Comparison of ENCODE assay signal across 1 cellular context in the genomic region with DNA sequence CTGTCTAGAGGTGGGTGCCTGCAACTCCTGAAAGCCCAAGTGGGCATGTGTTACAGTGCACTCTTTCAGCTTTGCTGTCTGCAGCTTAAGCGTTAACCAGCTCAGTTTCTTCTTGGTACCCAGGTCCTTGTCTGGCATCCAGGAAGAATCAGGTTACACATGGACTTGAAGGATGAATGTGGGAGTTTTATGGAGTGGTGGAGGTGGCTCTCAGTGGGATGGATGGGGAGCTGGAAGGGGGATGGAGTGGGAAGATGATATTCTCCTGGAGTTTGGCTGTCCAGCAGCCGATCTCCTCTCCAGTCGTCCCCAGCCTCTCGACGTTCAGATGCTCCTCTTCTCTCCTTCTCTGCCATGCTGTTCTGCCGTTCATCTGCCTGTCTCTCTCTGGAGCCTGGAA.
TF ChIP-seq lines count a peak whose summit lies in the region.

No MANE protein-coding gene starts in this region.

TF ChIP-seq in HEK293, 187 proteins besides CTCF, POLR2A, EP300 and RAD21:
- no peak for TF ChIP-seq ZNF274 (IDR thresholded peaks at IDR 0.05; ENCODE audit: low read length)
- no peak for TF ChIP-seq ZNF274 (tag by site-specific recombination; IDR thresholded peaks at IDR 0.05; ENCODE audit: borderline replicate concordance)
- TF ChIP-seq YY2 (tag by site-specific recombination; IDR thresholded peaks at IDR 0.05), result no peak
- no peak for TF ChIP-seq ZNF777 (tag by site-specific recombination; IDR thresholded peaks at IDR 0.05; ENCODE audit: borderline replicate concordance)
- TF ChIP-seq ZNF248 (tag by site-specific recombination; IDR thresholded peaks at IDR 0.05), result no peak
- no peak for TF ChIP-seq ZNF571 (tag by site-specific recombination; IDR thresholded peaks at IDR 0.05)
- TF ChIP-seq ZNF510 (tag by site-specific recombination; IDR thresholded peaks at IDR 0.05; ENCODE audit: insufficient replicate concordance), result no peak
- no peak for TF ChIP-seq ZEB2 (tag by site-specific recombination; IDR thresholded peaks at IDR 0.05)
- TF ChIP-seq ZNF768 (tag by site-specific recombination; IDR thresholded peaks at IDR 0.05), result no peak
- peak; percentile 89 for TF ChIP-seq EGR2 (tag by site-specific recombination; IDR thresholded peaks at IDR 0.05; ENCODE audit: low read depth)
- TF ChIP-seq ZNF621 (tag by site-specific recombination; IDR thresholded peaks at IDR 0.05), result no peak
- TF ChIP-seq ZNF37A (tag by site-specific recombination; IDR thresholded peaks at IDR 0.05), result no peak
- TF ChIP-seq ZBTB8A (tag by site-specific recombination; IDR thresholded peaks at IDR 0.05), result no peak
- TF ChIP-seq ZFHX2 (tag by site-specific recombination; conservative IDR thresholded peaks at IDR 0.05), result peak; percentile 92
- no peak for TF ChIP-seq ZNF391 (tag by site-specific recombination; IDR thresholded peaks at IDR 0.05; ENCODE audit: borderline replicate concordance, low read depth)
- TF ChIP-seq, protein P1, sequence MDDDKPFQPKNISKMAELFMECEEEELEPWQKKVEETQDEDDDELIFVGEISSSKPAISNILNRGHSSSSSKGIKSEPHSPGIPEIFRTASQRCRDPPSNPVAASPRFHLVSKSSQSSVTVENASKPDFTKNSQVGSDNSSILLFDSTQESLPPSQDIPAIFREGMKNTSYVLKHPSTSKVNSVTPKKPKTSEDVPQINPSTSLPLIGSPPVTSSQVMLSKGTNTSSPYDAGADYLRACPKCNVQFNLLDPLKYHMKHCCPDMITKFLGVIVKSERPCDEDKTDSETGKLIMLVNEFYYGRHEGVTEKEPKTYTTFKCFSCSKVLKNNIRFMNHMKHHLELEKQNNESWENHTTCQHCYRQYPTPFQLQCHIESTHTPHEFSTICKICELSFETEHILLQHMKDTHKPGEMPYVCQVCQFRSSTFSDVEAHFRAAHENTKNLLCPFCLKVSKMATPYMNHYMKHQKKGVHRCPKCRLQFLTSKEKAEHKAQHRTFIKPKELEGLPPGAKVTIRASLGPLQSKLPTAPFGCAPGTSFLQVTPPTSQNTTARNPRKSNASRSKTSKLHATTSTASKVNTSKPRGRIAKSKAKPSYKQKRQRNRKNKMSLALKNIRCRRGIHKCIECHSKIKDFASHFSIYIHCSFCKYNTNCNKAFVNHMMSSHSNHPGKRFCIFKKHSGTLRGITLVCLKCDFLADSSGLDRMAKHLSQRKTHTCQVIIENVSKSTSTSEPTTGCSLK (tag by site-specific recombination; IDR thresholded peaks at IDR 0.05), result no peak
- TF ChIP-seq ZNF670 (tag by site-specific recombination; IDR thresholded peaks at IDR 0.05; ENCODE audit: low read depth), result no peak
